In genomic region chr17:63446218-63446980, GRCh38 we compare ENCODE assay signal across 8 cellular contexts. TPM values are rescaled to one million over a fixed set of nuclear protein-coding genes. Genes with fewer than 3 reads are reported as not detected.
A peak's percentile ranks its signal among the peaks of the same experiment; 100 is the strongest.
DNase-seq lines count a peak whose midpoint lies in the region; ATAC-seq, FAIRE-seq and TF ChIP-seq lines count a peak whose summit lies in the region.

A gene with protein sequence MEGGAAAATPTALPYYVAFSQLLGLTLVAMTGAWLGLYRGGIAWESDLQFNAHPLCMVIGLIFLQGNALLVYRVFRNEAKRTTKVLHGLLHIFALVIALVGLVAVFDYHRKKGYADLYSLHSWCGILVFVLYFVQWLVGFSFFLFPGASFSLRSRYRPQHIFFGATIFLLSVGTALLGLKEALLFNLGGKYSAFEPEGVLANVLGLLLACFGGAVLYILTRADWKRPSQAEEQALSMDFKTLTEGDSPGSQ (minus strand): TSS chr17:63446306. CDS start chr17:63437547, 8,759 bp downstream.

- no peaks in the 10 kb centered on the region for H3K27me3 ChIP-seq in heart right ventricle
- peaks cover 0 to 14% (median 4%) of the 10 kb centered on the region in 3 donors for H3K27me3 ChIP-seq in psoas muscle (ENCODE audit: insufficient read depth in 3 of 3, low read length in 2 of 3)

- DNase-seq in DMS153 (lab: John Stamatoyannopoulos, UW) (peak; percentile 43), HuH-7 (ENCODE audit: low spot score) (peak; percentile 84), heart right ventricle (peak; percentile 59 to 82), psoas muscle (peak; percentile 81 to 88), urothelium cell line (ENCODE audit: low spot score) (peak; percentile 95)
- DNase-seq in activated naive CD8-positive, alpha-beta T cell treated with anti-CD3 and anti-CD28 coated beads, Interleukin-2, amount 50 U/mL, for 16 hours (ENCODE audit: low read depth, low spot score), result peak; percentile 48

- FAIRE-seq in urothelium cell line (lab: Jason Lieb, UNC), result peak; percentile 84

- TF ChIP-seq CTCF in heart right ventricle (IDR thresholded peaks at IDR 0.05), result peak in 5 of 9 donors; percentile 29 to 56 (median 50)
- TF ChIP-seq CTCF in psoas muscle (IDR thresholded peaks at IDR 0.05), result no peak

- H3K4me1 ChIP-seq in heart right ventricle, result peaks cover 16 to 77% (median 54%) of the 10 kb centered on the region in 9 donors
- peaks cover 8% of the 10 kb centered on the region for H3K4me1 ChIP-seq in psoas muscle

- H3K36me3 ChIP-seq in heart right ventricle (no peaks in the 10 kb centered on the region), psoas muscle (ENCODE audit: insufficient read depth in 1 of 2, low read depth in 1 of 2) (no peaks in the 10 kb centered on the region)

- H3K4me3 ChIP-seq in heart right ventricle, result peak within 1 kb of the TSS; percentile 34 to 76 (median 65)
- peak within 1 kb of the TSS; percentile 80 for H3K4me3 ChIP-seq in psoas muscle

- peak; percentile 62 for ATAC-seq in GM21423 (IDR thresholded peaks at IDR 0.05; ENCODE audit: unreplicated experiment)
- peak; percentile 24 for ATAC-seq in SK-N-SH treated with all-trans-retinoic acid at 6 μM for 48 hours
- ATAC-seq in heart right ventricle, result peak; percentile 60 to 84 (median 72)
- peak; percentile 65 to 84 (median 76) for ATAC-seq in psoas muscle

- WGBS in heart right ventricle, 2 donors, result 1 to 2% methylated on average over 86 to 89 of the region's 89 CpGs
- WGBS in psoas muscle, 3 donors, result 1 to 2% (median 1%) methylated on average over 58 to 89 of the region's 89 CpGs

- H3K9me3 ChIP-seq in heart right ventricle (no peaks in the 10 kb centered on the region), psoas muscle (no peaks in the 10 kb centered on the region)

- intact Hi-C loops in heart right ventricle (cut with DNase I) (loop anchor here in 1 of 10 donors (2.0 kb wide), 1 partner anchor 28 kb away; no protein-coding TSS in a partner anchor), psoas muscle (cut with DNase I) (loop anchor here in 1 of 2 donors (5.0 kb wide), 1 partner anchor 156 kb away; the partner anchor contains the start of gene TACO1)

- peak within 1 kb of the TSS; percentile 62 to 97 (median 90) for H3K27ac ChIP-seq in heart right ventricle
- H3K27ac ChIP-seq in psoas muscle, result peak within 1 kb of the TSS; percentile 82

TF ChIP-seq in SK-N-SH treated with all-trans-retinoic acid at 6 μM for 48 hours, 23 proteins besides CTCF, POLR2A, EP300 and RAD21:
- TF ChIP-seq ARNTL (CRISPR knock-in tag; IDR thresholded peaks at IDR 0.05; ENCODE audit: borderline replicate concordance, low read depth) (no peak), CSDC2 (CRISPR knock-in tag; IDR thresholded peaks at IDR 0.05) (peak; percentile 96), SNAI2 (CRISPR knock-in tag; IDR thresholded peaks at IDR 0.05) (0 out of 2 replicates have a peak, but pooled peaks have one; percentile 74), CREB5 (CRISPR knock-in tag; IDR thresholded peaks at IDR 0.05; ENCODE audit: low read depth) (no peak), BACH2 (CRISPR knock-in tag; IDR thresholded peaks at IDR 0.05; ENCODE audit: borderline replicate concordance) (peak; percentile 82), ZC3H10 (CRISPR knock-in tag; IDR thresholded peaks at IDR 0.05) (0 out of 2 replicates have a peak, but pooled peaks have one; percentile 42), ZFP3 (CRISPR knock-in tag; IDR thresholded peaks at IDR 0.05) (0 out of 2 replicates have a peak, but pooled peaks have one; percentile 29)
- TF ChIP-seq, protein P1, sequence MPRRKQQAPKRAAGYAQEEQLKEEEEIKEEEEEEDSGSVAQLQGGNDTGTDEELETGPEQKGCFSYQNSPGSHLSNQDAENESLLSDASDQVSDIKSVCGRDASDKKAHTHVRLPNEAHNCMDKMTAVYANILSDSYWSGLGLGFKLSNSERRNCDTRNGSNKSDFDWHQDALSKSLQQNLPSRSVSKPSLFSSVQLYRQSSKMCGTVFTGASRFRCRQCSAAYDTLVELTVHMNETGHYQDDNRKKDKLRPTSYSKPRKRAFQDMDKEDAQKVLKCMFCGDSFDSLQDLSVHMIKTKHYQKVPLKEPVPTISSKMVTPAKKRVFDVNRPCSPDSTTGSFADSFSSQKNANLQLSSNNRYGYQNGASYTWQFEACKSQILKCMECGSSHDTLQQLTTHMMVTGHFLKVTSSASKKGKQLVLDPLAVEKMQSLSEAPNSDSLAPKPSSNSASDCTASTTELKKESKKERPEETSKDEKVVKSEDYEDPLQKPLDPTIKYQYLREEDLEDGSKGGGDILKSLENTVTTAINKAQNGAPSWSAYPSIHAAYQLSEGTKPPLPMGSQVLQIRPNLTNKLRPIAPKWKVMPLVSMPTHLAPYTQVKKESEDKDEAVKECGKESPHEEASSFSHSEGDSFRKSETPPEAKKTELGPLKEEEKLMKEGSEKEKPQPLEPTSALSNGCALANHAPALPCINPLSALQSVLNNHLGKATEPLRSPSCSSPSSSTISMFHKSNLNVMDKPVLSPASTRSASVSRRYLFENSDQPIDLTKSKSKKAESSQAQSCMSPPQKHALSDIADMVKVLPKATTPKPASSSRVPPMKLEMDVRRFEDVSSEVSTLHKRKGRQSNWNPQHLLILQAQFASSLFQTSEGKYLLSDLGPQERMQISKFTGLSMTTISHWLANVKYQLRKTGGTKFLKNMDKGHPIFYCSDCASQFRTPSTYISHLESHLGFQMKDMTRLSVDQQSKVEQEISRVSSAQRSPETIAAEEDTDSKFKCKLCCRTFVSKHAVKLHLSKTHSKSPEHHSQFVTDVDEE (CRISPR knock-in tag; IDR thresholded peaks at IDR 0.05), result peak; percentile 76

RNA-seq across cellular contexts. Expression of the gene that starts here (rescaled TPM):
- total RNA-seq in heart right ventricle, result 10 to 100 TPM in 4 of 10 donors, 1 to 10 TPM in 6; 5.5 to 22.8 (median 8.5) TPM
- polyA plus RNA-seq in heart right ventricle, result 10 to 100 TPM in 1 of 2 donors, 1 to 10 TPM in 1; 7.8 to 12.2 TPM
- 1 to 10 TPM; 1.5 to 4.2 (median 2.5) TPM for total RNA-seq in psoas muscle
- polyA plus RNA-seq in psoas muscle, result 1 to 10 TPM; 1.7 to 3.9 (median 2.9) TPM

Comparison
In these comparisons a context has a peak if more than half of its experiments do, and no peak if none do; other contexts are left out.
1. Peak in every context shown above with its lines: DNase-seq, ATAC-seq, H3K4me3 ChIP-seq and H3K27ac ChIP-seq.
2. DNase-seq: peak in every context shown above with its lines; median percentile 95 in urothelium cell line; 84 in psoas muscle; 84 in HuH-7; 70 in heart right ventricle; 48 in activated naive CD8-positive, alpha-beta T cell treated with anti-CD3 and anti-CD28 coated beads, Interleukin-2, amount 50 U/mL, for 16 hours; 43 in DMS153.
3. ATAC-seq: peak in every context shown above with its lines; median percentile 76 in psoas muscle; 72 in heart right ventricle; 62 in GM21423; 24 in SK-N-SH treated with all-trans-retinoic acid at 6 μM for 48 hours.